Comparison of ENCODE assay signal across 8 cellular contexts in genomic region chr6:89371849-89372505, GRCh38. TPM values are rescaled to one million over a fixed set of nuclear protein-coding genes. Genes with fewer than 3 reads are reported as not detected.
DNase-seq lines count a peak whose midpoint lies in the region; ATAC-seq and TF ChIP-seq lines count a peak whose summit lies in the region.

No MANE protein-coding gene starts in this region.

- H3K27me3 ChIP-seq in HL-60 (ENCODE audit: insufficient read depth, poor library complexity, severe bottlenecking) (no peaks in the 10 kb centered on the region), PC-3 (ENCODE audit: low read length) (no peaks in the 10 kb centered on the region)

- H3K4me1 Mint-ChIP-seq in neural crest cell, result peaks cover 11% of the 10 kb centered on the region

- H3K9me2 ChIP-seq in PC-3 (replicated peaks; ENCODE audit: low read length), result no peaks in the 10 kb centered on the region

- DNase-seq in DMS153 (lab: John Stamatoyannopoulos, UW) (peak; percentile 57), HL-60 (ENCODE audit: low read depth in 1 of 2, low spot score in 1 of 2) (peak; percentile 48 to 83), PC-3 (peak; percentile 73), activated T-cell treated with anti-CD3 and anti-CD28 coated beads for 48 hours (ENCODE audit: low read depth) (peak; percentile 74), fibroblast of gingiva (ENCODE audit: low read depth) (peak; percentile 58), neural crest cell (ENCODE audit: low read depth, low spot score) (peak; percentile 75), stromal cell of bone marrow (ENCODE audit: low read depth) (peak; percentile 24)

- H3K9ac ChIP-seq in PC-3 (ENCODE audit: low read length), result no peak overlapping the region

- CTCF ChIA-PET in PC-3 (lab: Charles Lee), result interaction anchor here (0.7 to 1.0 kb wide), 2 partner anchors 13 to 226 kb away, joined by 3 read pairs; no protein-coding TSS in a partner anchor

- no peak overlapping the region for H2AFZ ChIP-seq in PC-3 (ENCODE audit: low read length)

- H3K27ac Mint-ChIP-seq in neural crest cell (ENCODE audit: unreplicated experiment), result peak overlapping the region; percentile 62

- no peaks in the 10 kb centered on the region for H3K79me2 ChIP-seq in PC-3 (ENCODE audit: low read length)

- no TSS peak for BruUV-seq in PC-3 (replicated peaks; lab: Mats Ljungman, UMichigan)

- H3K4me3 ChIP-seq in HL-60 (replicated peaks; ENCODE audit: insufficient read depth, low read length), result no peak overlapping the region
- no peak overlapping the region for H3K4me3 ChIP-seq in PC-3 (ENCODE audit: low read length)

- H3K36me3 Mint-ChIP-seq in neural crest cell (ENCODE audit: low read depth), result no peaks in the 10 kb centered on the region

- no peaks in the 10 kb centered on the region for H3F3A ChIP-seq in PC-3 (ENCODE audit: low read length, unreplicated experiment)

- H3K4me2 ChIP-seq in PC-3 (ENCODE audit: low read length), result no peak overlapping the region

- intact Hi-C loops in PC-3 (cut with micrococcal nuclease), result loop anchor here (5.0 kb wide), 1 partner anchor 225 kb away; no protein-coding TSS in a partner anchor

- no peak overlapping the region for H3K4me3 Mint-ChIP-seq in neural crest cell

- peak; percentile 97 for TF ChIP-seq CTCF in HL-60 (IDR thresholded peaks at IDR 0.05; ENCODE audit: insufficient read depth, low read length)
- TF ChIP-seq CTCF in PC-3 (conservative IDR thresholded peaks at IDR 0.05; ENCODE audit: low read depth, low read length), result peak; percentile 86
- TF ChIP-seq CTCF in neural crest cell (conservative IDR thresholded peaks at IDR 0.05), result peak; percentile 94

- no peaks in the 10 kb centered on the region for H3K27me3 Mint-ChIP-seq in neural crest cell (ENCODE audit: low read depth)

- H3K27ac ChIP-seq in HL-60 (replicated peaks) (no peak overlapping the region), PC-3 (ENCODE audit: low read length) (no peak overlapping the region)

- H4K20me1 ChIP-seq in PC-3 (ENCODE audit: low read length), result no peaks in the 10 kb centered on the region

- H3K9me3 Mint-ChIP-seq in neural crest cell, result no peaks in the 10 kb centered on the region

- peaks cover 5% of the 10 kb centered on the region for H3K4me1 ChIP-seq in PC-3 (ENCODE audit: insufficient read depth, low read length)

- ATAC-seq in GM21367 (IDR thresholded peaks at IDR 0.05; ENCODE audit: unreplicated experiment) (peak; percentile 56), PC-3 (peak; percentile 84)

- no peaks in the 10 kb centered on the region for H3K9me3 ChIP-seq in PC-3 (ENCODE audit: low read length)

- POLR2A ChIA-PET in PC-3 (lab: Charles Lee; ENCODE audit: unreplicated experiment), result no interaction called here

- H3K36me3 ChIP-seq in PC-3 (ENCODE audit: low read depth, low read length), result no peaks in the 10 kb centered on the region; the same call in 1 of the 2 replicates

RNA-seq across cellular contexts. Expression of gene UBE2J1, which starts 19.5 kb away (rescaled TPM):
- total RNA-seq in PC-3 (2014; rRNA removed) (22.4 and 23.2 TPM in 2 replicates), neural crest cell (34.1 and 36.8 TPM in 2 replicates)

RNA-seq across cellular contexts. Expression of gene RRAGD, which starts 40.1 kb away (rescaled TPM):
- 0.35 and 0.62 TPM in 2 replicates for total RNA-seq in PC-3 (2014; rRNA removed)
- 12.8 and 14.0 TPM in 2 replicates for total RNA-seq in neural crest cell

RNA-seq across cellular contexts. Expression of gene GABRR2, which starts 56.9 kb away (rescaled TPM):
- total RNA-seq in PC-3 (2014; rRNA removed), result 0.23 and 0.36 TPM in 2 replicates
- 0.34 and 0.51 TPM in 2 replicates for total RNA-seq in neural crest cell

Comparison
In these comparisons a context has a peak if more than half of its experiments do, and no peak if none do; other contexts are left out.
1. DNase-seq: peak in every context shown above with its lines; median percentile 75 in neural crest cell; 74 in activated T-cell treated with anti-CD3 and anti-CD28 coated beads for 48 hours; 73 in PC-3; 66 in HL-60; 58 in fibroblast of gingiva; 57 in DMS153; 24 in stromal cell of bone marrow.